In the genomic region with DNA sequence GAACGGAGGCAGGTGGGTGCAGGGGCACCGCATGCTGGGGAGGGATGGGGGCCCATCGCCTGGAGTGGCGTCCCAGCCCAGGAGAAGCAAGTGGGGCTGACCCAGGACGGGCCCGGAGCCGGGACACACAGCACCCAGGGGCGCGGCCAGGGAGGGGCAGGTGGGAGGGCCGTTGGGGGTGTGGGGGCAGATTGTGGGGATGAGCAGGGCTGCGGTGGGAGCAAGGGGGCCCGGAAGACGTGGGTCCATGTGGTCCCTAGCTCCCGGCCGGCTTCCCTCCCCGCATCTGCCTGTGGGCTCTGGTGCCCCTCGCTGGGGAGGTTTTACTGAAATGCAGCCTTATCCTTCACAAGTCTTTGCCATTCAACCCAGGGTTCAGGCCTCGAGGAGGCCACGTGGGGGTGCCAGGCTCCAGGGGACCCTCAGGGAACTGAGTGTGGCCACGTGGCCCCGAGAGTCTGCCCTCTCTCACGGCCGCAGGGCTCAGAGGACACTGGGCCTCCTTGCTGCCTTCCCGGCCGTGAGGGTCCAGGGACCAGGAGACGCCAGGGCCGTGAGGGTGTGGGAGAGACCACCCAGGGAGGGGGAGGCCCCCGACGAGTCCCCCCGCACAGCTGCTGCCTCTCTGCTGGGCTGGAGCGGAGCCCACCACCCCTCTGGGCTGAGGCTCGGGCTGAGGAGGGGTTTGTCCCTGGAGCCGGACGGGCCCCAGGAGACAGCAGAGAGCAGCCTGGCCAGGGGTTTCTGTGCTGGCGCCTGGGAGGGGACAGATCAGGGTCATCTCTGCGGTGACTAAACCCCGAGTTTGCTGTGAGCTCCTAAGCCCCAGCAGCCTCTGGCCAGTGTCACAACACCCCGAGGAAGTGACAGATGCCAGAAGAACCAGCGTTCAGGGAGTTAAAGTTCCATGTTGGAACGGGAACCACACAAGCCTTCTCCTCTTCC, we compare ENCODE assay signal across 19 cellular contexts.
"Had no signal": no experiment of that assay in that cellular context is flagged by ENCODE, and none has a peak within 500 bp of the region (broad histone marks: within the 10 kb centered on the region; RNA-seq: fewer than 3 reads in every experiment).

No MANE protein-coding gene starts in this region.

- H3K9me3 ChIP-seq: lower lobe of right lung, stomach had no signal

- H3K36me3 ChIP-seq: lower lobe of right lung, stomach had no signal

- H3K27ac ChIP-seq: lower lobe of right lung, stomach had no signal

- DNase-seq: activated CD4-positive, alpha-beta T cell treated with anti-CD3 and anti-CD28 coated beads, Interleukin-2, amount 10 ng/mL, durations not matched to agents 24 days and 14 days; activated CD8-positive, alpha-beta T cell treated with anti-CD3 and anti-CD28 coated beads for 36 hours; activated naive CD4-positive, alpha-beta T cell treated with Interleukin-2 at 50 U/mL for 16 hours; activated naive CD8-positive, alpha-beta T cell treated with anti-CD3 and anti-CD28 coated beads, Interleukin-2, amount 10 ng/mL, durations not matched to agents 7 days and 5 days; activated T-cell treated with anti-CD3 and anti-CD28 coated beads, Interleukin-2, amount 50 U/mL, for 1 hour; amygdala; foreskin fibroblast; hippocampal formation; islet precursor cell; left colon; lower lobe of right lung; nucleus accumbens; posterior cingulate gyrus; stimulated activated CD4-positive, alpha-beta T cell treated with anti-CD3 and anti-CD28 coated beads, Interleukin-2, amount 100 ng/mL, for 24 hours; stomach; T-helper 9 cell; trophoblast cell had no signal

- H3K4me3 ChIP-seq: lower lobe of right lung, stomach had no signal

- ATAC-seq: activated CD8-positive, alpha-beta T cell treated with anti-CD3 and anti-CD28 coated beads for 36 hours; activated T-helper 17 cell treated with anti-CD3 and anti-CD28 coated beads, Interleukin-2, amount 50 U/mL, for 72 hours; left colon; lower lobe of right lung; natural killer cell treated with Interleukin-12 subunit alpha and Interleukin-12 subunit beta and Interleukin-15 and Interleukin-18, amount 100 ng/mL, for 72 hours had no signal
